Comparison of ENCODE assay signal across 3 cellular contexts in the genomic region with DNA sequence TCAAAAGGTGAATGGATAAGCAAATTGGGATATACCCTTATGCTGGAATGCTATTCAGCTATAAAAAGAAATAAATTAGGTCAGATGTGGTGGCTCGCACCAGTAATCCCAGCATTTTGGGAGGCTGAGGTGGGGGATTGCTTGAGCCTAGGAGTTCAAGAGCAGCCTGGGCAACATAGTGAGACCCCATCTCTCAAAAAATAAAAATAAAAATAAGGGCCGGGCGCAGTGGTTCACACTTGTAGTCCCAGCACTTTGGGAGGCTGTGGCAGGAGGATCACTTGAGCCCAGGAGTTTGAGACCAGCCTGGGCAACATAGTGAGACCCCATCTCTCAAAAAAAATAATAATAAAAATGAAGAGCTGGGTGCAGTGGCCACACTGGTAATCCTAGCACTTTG. TPM values are rescaled to one million over a fixed set of nuclear protein-coding genes. Genes with fewer than 3 reads are reported as not detected.
DNase-seq lines count a peak whose midpoint lies in the region; ATAC-seq, FAIRE-seq and TF ChIP-seq lines count a peak whose summit lies in the region.
"Not testable (repeated sequence)": the region's sequence is repeated elsewhere in the genome, so short reads cannot be mapped to it uniquely, and the experiment has no call there.

No MANE protein-coding gene starts in this region.

- not testable (repeated sequence) for ATAC-seq in K562, HepG2

- POLR2A ChIA-PET in HEK293 (lab: Yijun Ruan, JAX) (interaction anchor here (0.7 kb wide), 1 partner anchor 312 kb away, joined by 3 read pairs; no protein-coding TSS in a partner anchor), HepG2 (lab: Yijun Ruan, JAX) (interaction anchor here (1.4 to 3.7 kb wide), 2 partner anchors 10 to 20 kb away, joined by 5 to 16 read pairs; no protein-coding TSS in a partner anchor)
- POLR2A ChIA-PET in K562 (lab: Yijun Ruan, JAX) = not testable (repeated sequence)

- H3K4me1 ChIP-seq in HEK293 (ENCODE audit: control insufficient read depth, insufficient read depth, low read length); K562 (replicated peaks in 1 of 2; ENCODE audit: control insufficient read depth in 2 of 2, insufficient read depth in 2 of 2, low read length in 2 of 2): not testable (repeated sequence)
- H3K4me1 ChIP-seq in HepG2 (ENCODE audit: insufficient read depth, low read length) = peaks cover 22% of the 10 kb centered on the region

- H2AFZ ChIP-seq in K562 (ENCODE audit: low read depth, low read length); HepG2 (ENCODE audit: low read length): not testable (repeated sequence)

- not testable (repeated sequence) for H3K36me3 ChIP-seq in HEK293 (ENCODE audit: control insufficient read depth in 2 of 2, insufficient read depth in 1 of 2, low read length in 2 of 2); K562 (ENCODE audit: control insufficient read depth, insufficient read depth, low read length); HepG2 (replicated peaks in 1 of 2; ENCODE audit: control insufficient read depth in 1 of 2, insufficient read depth in 2 of 2, low read length in 2 of 2)

- TF ChIP-seq CTCF in HEK293 (tag by site-specific recombination; IDR thresholded peaks at IDR 0.05); K562 (IDR thresholded peaks at IDR 0.05 in 2 of 3, conservative IDR thresholded peaks at IDR 0.05 in 1 of 3; ENCODE audit: insufficient read depth in 2 of 3, low read depth in 1 of 3, low read length in 3 of 3); HepG2 (CRISPR knock-in tag; IDR thresholded peaks at IDR 0.05): not testable (repeated sequence)

- not testable (repeated sequence) for TF ChIP-seq POLR2A in K562 (conservative IDR thresholded peaks at IDR 0.05); HepG2 (IDR thresholded peaks at IDR 0.05; ENCODE audit: insufficient read depth in 1 of 2, low read depth in 2 of 2, low read length in 2 of 2)

- H3K79me2 ChIP-seq in K562 (ENCODE audit: control insufficient read depth, insufficient read depth, low read length); HepG2 (ENCODE audit: insufficient read depth, low read length): not testable (repeated sequence)

- not testable (repeated sequence) for H3K4me3 ChIP-seq in HEK293 (ENCODE audit: low read depth, low read length); K562; HepG2 (replicated peaks in 1 of 3; ENCODE audit: insufficient read depth in 1 of 3, low read depth in 2 of 3, low read length in 3 of 3)

- BruUV-seq in K562 (replicated peaks; lab: Mats Ljungman, UMichigan); HepG2 (replicated peaks; lab: Mats Ljungman, UMichigan): not testable (repeated sequence)

- in situ Hi-C loops in K562 (cut with MboI); HepG2 (cut with HindIII; ENCODE audit: extremely low pct_ligation_motif_present, low pct_unique_long_range_greater_than_20kb): not testable (repeated sequence)

- WGBS in K562 (ENCODE audit: insufficient coverage, low coverage, missing lambda C conversion rate) = 0% methylated on average over 3 of the region's 3 CpGs
- WGBS in HepG2 (ENCODE audit: low lambda C conversion rate) = 96% methylated on average over 3 of the region's 3 CpGs

- DNase-seq in K562 (ENCODE audit: extremely low read depth in 1 of 4, low spot score in 3 of 4); HepG2 (ENCODE audit: low spot score): not testable (repeated sequence)

- H3K9me3 ChIP-seq in HEK293 (ENCODE audit: control insufficient read depth, insufficient read depth, low read depth, low read length); K562 (replicated peaks; ENCODE audit: control insufficient read depth, insufficient read depth, low read depth, low read length); HepG2 (ENCODE audit: low read length): not testable (repeated sequence)

- not testable (repeated sequence) for H3K27ac ChIP-seq in HEK293 (ENCODE audit: extremely low read depth, low read depth, low read length); K562 (ENCODE audit: extremely low read depth, low read depth, low read length); HepG2 (ENCODE audit: extremely low read length, insufficient read depth, low read length)

- TF ChIP-seq EP300 in K562 (IDR thresholded peaks at IDR 0.05; ENCODE audit: low read length); HepG2 (IDR thresholded peaks at IDR 0.05; ENCODE audit: low read depth in 2 of 2, low read length in 2 of 2); HepG2 (CRISPR knock-in tag; IDR thresholded peaks at IDR 0.05; ENCODE audit: borderline replicate concordance): not testable (repeated sequence)

- CTCF ChIA-PET in HEK293 (lab: Yijun Ruan, JAX); K562 (lab: Yijun Ruan, JAX; ENCODE audit: low intra/inter-chr PET ratio); HepG2 (lab: Yijun Ruan, JAX; ENCODE audit: low intra/inter-chr PET ratio, low total read pairs): not testable (repeated sequence)

- H4K20me1 ChIP-seq in K562 (replicated peaks; ENCODE audit: control insufficient read depth, insufficient read depth, low read length); HepG2 (ENCODE audit: insufficient read depth, low read length): not testable (repeated sequence)

- TF ChIP-seq RAD21 in K562 (CRISPR knock-in tag; conservative IDR thresholded peaks at IDR 0.05 in 1 of 2, IDR thresholded peaks at IDR 0.05 in 1 of 2); HepG2 (CRISPR knock-in tag; IDR thresholded peaks at IDR 0.05): not testable (repeated sequence)

- intact Hi-C loops in K562 (cut with micrococcal nuclease); HepG2 (cut with micrococcal nuclease; ENCODE audit: unreplicated experiment): not testable (repeated sequence)

- FAIRE-seq in K562 (lab: Jason Lieb, UNC); HepG2 (lab: Jason Lieb, UNC): not testable (repeated sequence)

- not testable (repeated sequence) for H3K4me2 ChIP-seq in K562 (ENCODE audit: insufficient read depth, low read length); HepG2 (ENCODE audit: low read depth, low read length)

- H3K9me1 ChIP-seq in K562 (ENCODE audit: control insufficient read depth, insufficient read depth, low read length) = not testable (repeated sequence)

- H3K27me3 ChIP-seq in K562 (ENCODE audit: control insufficient read depth in 2 of 2, insufficient read depth in 2 of 2, low read length in 2 of 2) = peaks cover 37 to 73% of the 10 kb centered on the region in 2 experiments
- H3K27me3 ChIP-seq in HepG2 (ENCODE audit: control insufficient read depth in 1 of 2, insufficient read depth in 2 of 2, low read length in 2 of 2) = not testable (repeated sequence)

- not testable (repeated sequence) for H3K9ac ChIP-seq in K562 (ENCODE audit: insufficient read depth in 1 of 2, low read depth in 2 of 2, low read length in 2 of 2); HepG2 (ENCODE audit: insufficient read depth, low read depth, low read length)

RNA-seq across cellular contexts. Expression of gene SYF2, which starts 44.4 kb away (rescaled TPM):
- total RNA-seq in K562 (2011; cell fraction: chromatin; rRNA removed; ENCODE audit: low replicate concordance) = 15.7 and 26.6 TPM in 2 replicates
- total RNA-seq in K562 (2011; cell fraction: nucleolus; rRNA removed) = 12.9 and 16.7 TPM in 2 replicates
- 22.2 and 24.0 TPM in 2 replicates for total RNA-seq in K562 (2011; cell fraction: nucleoplasm; rRNA removed)
- total RNA-seq in K562 (2014; rRNA removed) (38.2 and 43.2 TPM in 2 replicates), K562 (2014; rRNA removed; fragmentation: Illumina TruSeq; extraction: Trizol) (59.3 and 80.6 TPM in 2 replicates), K562 (2015; rRNA removed; fragmentation: Illumina TruSeq; extraction: Trizol) (51.2 and 54.6 TPM in 2 replicates), K562 (2021) (27.5 and 35.6 TPM in 2 replicates), HepG2 (2016; rRNA removed; fragmentation: Illumina TruSeq; extraction: Trizol) (34.1 and 42.8 TPM in 2 replicates)
- polyA plus RNA-seq in K562 (2011; rRNA removed) (33.7 and 36.5 TPM in 2 replicates), K562 (2014; fragmentation: Illumina TruSeq; extraction: Trizol) (66.5 and 80.2 TPM in 2 replicates), K562 (2014; fragmentation: Nextera tagmentation; extraction: Ambion mirVana) (10 to 100 TPM; 20.9 to 21.9 TPM), K562 (2014; rRNA removed) (52.5 and 69.0 TPM in 2 replicates), HepG2 (2011; rRNA removed) (13.9 and 17.8 TPM in 2 replicates)
- 3.4 and 12.2 TPM in 2 replicates for polyA plus RNA-seq in K562 (2011; cell fraction: cytosol; rRNA removed)
- 5.5 and 9.8 TPM in 2 replicates for polyA plus RNA-seq in K562 (2011; cell fraction: nucleus; rRNA removed)
- 51.2 and 71.0 TPM in 2 replicates for polyA plus RNA-seq in K562 (2012)
- 13.7 and 20.1 TPM in 2 replicates for polyA minus RNA-seq in K562 (2011; rRNA and poly(A)+ RNA removed)
- polyA minus RNA-seq in K562 (2011; cell fraction: cytosol; rRNA and poly(A)+ RNA removed) = 5.4 and 7.2 TPM in 2 replicates
- 6.5 and 14.8 TPM in 2 replicates for polyA minus RNA-seq in K562 (2011; cell fraction: nucleus; rRNA and poly(A)+ RNA removed)
- 12.4 and 14.5 TPM in 2 replicates for total RNA-seq in HepG2 (2016; cell fraction: cytosol; rRNA removed; fragmentation: Illumina TruSeq; extraction: Trizol; ENCODE audit: low read depth)
- total RNA-seq in HepG2 (2016; cell fraction: insoluble cytoplasmic fraction; rRNA removed; fragmentation: Illumina TruSeq; extraction: Trizol) = 35.1 and 45.3 TPM in 2 replicates
- 18.7 and 22.7 TPM in 2 replicates for total RNA-seq in HepG2 (2016; cell fraction: membrane; rRNA removed; fragmentation: Illumina TruSeq; extraction: Trizol)
- total RNA-seq in HepG2 (2016; cell fraction: nucleus; rRNA removed; fragmentation: Illumina TruSeq; extraction: Trizol) = 13.8 and 16.2 TPM in 2 replicates
- polyA plus RNA-seq in HepG2 (2011; cell fraction: cytosol; rRNA removed) = 6.6 and 9.6 TPM in 2 replicates
- polyA plus RNA-seq in HepG2 (2011; cell fraction: nucleus; rRNA removed) = 4.1 and 5.1 TPM in 2 replicates
- polyA plus RNA-seq in HepG2 (2012) = 31.0 and 38.9 TPM in 2 replicates
- polyA plus RNA-seq in HepG2 (2016; cell fraction: cytosol; fragmentation: Illumina TruSeq; extraction: Trizol; ENCODE audit: low read depth) = 8.7 and 9.4 TPM in 2 replicates
- polyA plus RNA-seq in HepG2 (2016; cell fraction: insoluble cytoplasmic fraction; fragmentation: Illumina TruSeq; extraction: Trizol; ENCODE audit: low read depth) = 49.5 and 51.5 TPM in 2 replicates
- 14.2 and 16.8 TPM in 2 replicates for polyA plus RNA-seq in HepG2 (2016; cell fraction: membrane; fragmentation: Illumina TruSeq; extraction: Trizol; ENCODE audit: low read depth)
- 27.3 and 29.0 TPM in 2 replicates for polyA plus RNA-seq in HepG2 (2016; cell fraction: nucleus; fragmentation: Illumina TruSeq; extraction: Trizol; ENCODE audit: insufficient read depth, low read depth)
- 2.9 and 3.2 TPM in 2 replicates for polyA minus RNA-seq in HepG2 (2011; rRNA and poly(A)+ RNA removed; ENCODE audit: low replicate concordance)
- polyA minus RNA-seq in HepG2 (2011; cell fraction: cytosol; rRNA and poly(A)+ RNA removed) = 5.4 and 6.7 TPM in 2 replicates
- polyA minus RNA-seq in HepG2 (2011; cell fraction: nucleus; rRNA and poly(A)+ RNA removed) = 7.3 and 9.1 TPM in 2 replicates

RNA-seq across cellular contexts. Expression of gene RSRP1, which starts 59.4 kb away (rescaled TPM):
- 639 and 767 TPM in 2 replicates for total RNA-seq in K562 (2011; cell fraction: chromatin; rRNA removed; ENCODE audit: low replicate concordance)
- 540 and 629 TPM in 2 replicates for total RNA-seq in K562 (2011; cell fraction: nucleolus; rRNA removed)
- total RNA-seq in K562 (2011; cell fraction: nucleoplasm; rRNA removed) = 507 and 548 TPM in 2 replicates
- total RNA-seq in K562 (2014; rRNA removed) = 130 and 138 TPM in 2 replicates
- total RNA-seq in K562 (2014; rRNA removed; fragmentation: Illumina TruSeq; extraction: Trizol) = 180 and 197 TPM in 2 replicates
- total RNA-seq in K562 (2015; rRNA removed; fragmentation: Illumina TruSeq; extraction: Trizol) = 164 and 183 TPM in 2 replicates
- 146 and 159 TPM in 2 replicates for total RNA-seq in K562 (2021)
- 195 and 220 TPM in 2 replicates for polyA plus RNA-seq in K562 (2011; rRNA removed)
- 55.7 and 97.9 TPM in 2 replicates for polyA plus RNA-seq in K562 (2011; cell fraction: cytosol; rRNA removed)
- 585 and 591 TPM in 2 replicates for polyA plus RNA-seq in K562 (2011; cell fraction: nucleus; rRNA removed)
- polyA plus RNA-seq in K562 (2012) = 148 and 265 TPM in 2 replicates
- 96.2 and 113 TPM in 2 replicates for polyA plus RNA-seq in K562 (2014; fragmentation: Illumina TruSeq; extraction: Trizol)
- polyA plus RNA-seq in K562 (2014; fragmentation: Nextera tagmentation; extraction: Ambion mirVana) = 10 to 100 TPM; 27.2 to 35.0 TPM
- polyA plus RNA-seq in K562 (2014; rRNA removed) = 237 and 283 TPM in 2 replicates
- polyA minus RNA-seq in K562 (2011; rRNA and poly(A)+ RNA removed) = 155 and 167 TPM in 2 replicates
- 71.5 and 87.6 TPM in 2 replicates for polyA minus RNA-seq in K562 (2011; cell fraction: cytosol; rRNA and poly(A)+ RNA removed)
- polyA minus RNA-seq in K562 (2011; cell fraction: nucleus; rRNA and poly(A)+ RNA removed) = 323 and 418 TPM in 2 replicates
- total RNA-seq in HepG2 (2016; rRNA removed; fragmentation: Illumina TruSeq; extraction: Trizol) = 11.3 and 52.8 TPM in 2 replicates
- 15.2 and 19.2 TPM in 2 replicates for total RNA-seq in HepG2 (2016; cell fraction: cytosol; rRNA removed; fragmentation: Illumina TruSeq; extraction: Trizol; ENCODE audit: low read depth)
- 13.4 and 49.0 TPM in 2 replicates for total RNA-seq in HepG2 (2016; cell fraction: insoluble cytoplasmic fraction; rRNA removed; fragmentation: Illumina TruSeq; extraction: Trizol)
- total RNA-seq in HepG2 (2016; cell fraction: membrane; rRNA removed; fragmentation: Illumina TruSeq; extraction: Trizol) = 5.7 and 7.6 TPM in 2 replicates
- total RNA-seq in HepG2 (2016; cell fraction: nucleus; rRNA removed; fragmentation: Illumina TruSeq; extraction: Trizol) = 132 and 140 TPM in 2 replicates
- polyA plus RNA-seq in HepG2 (2011; rRNA removed) = 43.9 and 46.3 TPM in 2 replicates
- polyA plus RNA-seq in HepG2 (2011; cell fraction: cytosol; rRNA removed) = 9.7 and 11.5 TPM in 2 replicates
- polyA plus RNA-seq in HepG2 (2011; cell fraction: nucleus; rRNA removed) = 254 and 258 TPM in 2 replicates
- polyA plus RNA-seq in HepG2 (2012) = 40.8 and 53.9 TPM in 2 replicates
- polyA plus RNA-seq in HepG2 (2016; cell fraction: cytosol; fragmentation: Illumina TruSeq; extraction: Trizol; ENCODE audit: low read depth) = 1.1 and 1.2 TPM in 2 replicates
- 8.3 and 10.7 TPM in 2 replicates for polyA plus RNA-seq in HepG2 (2016; cell fraction: insoluble cytoplasmic fraction; fragmentation: Illumina TruSeq; extraction: Trizol; ENCODE audit: low read depth)
- 1.9 and 2.6 TPM in 2 replicates for polyA plus RNA-seq in HepG2 (2016; cell fraction: membrane; fragmentation: Illumina TruSeq; extraction: Trizol; ENCODE audit: low read depth)
- 163 and 167 TPM in 2 replicates for polyA plus RNA-seq in HepG2 (2016; cell fraction: nucleus; fragmentation: Illumina TruSeq; extraction: Trizol; ENCODE audit: insufficient read depth, low read depth)
- 31.5 and 61.3 TPM in 2 replicates for polyA minus RNA-seq in HepG2 (2011; rRNA and poly(A)+ RNA removed; ENCODE audit: low replicate concordance)
- polyA minus RNA-seq in HepG2 (2011; cell fraction: cytosol; rRNA and poly(A)+ RNA removed) = 8.5 and 15.8 TPM in 2 replicates
- 318 and 343 TPM in 2 replicates for polyA minus RNA-seq in HepG2 (2011; cell fraction: nucleus; rRNA and poly(A)+ RNA removed)
